ENCODE assay signal across 10 cellular contexts in genomic region chr1:185244015-185244747, GRCh38.
DNase-seq lines count a peak whose midpoint lies in the region; TF ChIP-seq lines count a peak whose summit lies in the region.
"Had no signal": no experiment of that assay in that cellular context is flagged by ENCODE, and none has a peak within 500 bp of the region (broad histone marks: within the 10 kb centered on the region; RNA-seq: fewer than 3 reads in every experiment).

No MANE protein-coding gene starts in this region.

- H3K4me3 ChIP-seq in fibroblast of the aortic adventitia (ENCODE audit: low read depth, low read length), result no peak overlapping the region
- H3K4me3 ChIP-seq: cardiac muscle cell, uterus had no signal

- no peak for TF ChIP-seq CTCF in fibroblast of the aortic adventitia (IDR thresholded peaks at IDR 0.05; ENCODE audit: insufficient read depth, low read length)

- DNase-seq in HS-5 (ENCODE audit: low read depth) (peak; percentile 47), fibroblast of the aortic adventitia (ENCODE audit: low read depth) (peak; percentile 65), D341Med (ENCODE audit: low spot score) (no peak), NCI-H748 (lab: John Stamatoyannopoulos, UW; ENCODE audit: unreplicated experiment) (no peak), NOMO-1 treated with dmso at 0.1 percent for 144 hours (lab: John Stamatoyannopoulos, UW; ENCODE audit: unreplicated experiment) (no peak), nucleus accumbens (lab: John Stamatoyannopoulos, UW) (no peak)
- peak; percentile 45 to 59 for DNase-seq in activated CD8-positive, alpha-beta memory T cell treated with anti-CD3 and anti-CD28 coated beads for 4 hours (ENCODE audit: low read depth in 2 of 2)
- DNase-seq in stimulated activated CD8-positive, alpha-beta memory T cell treated with anti-CD3 and anti-CD28 coated beads, Interleukin-15, amount 100 ng/mL, for 48 hours (ENCODE audit: low read depth in 2 of 2), result peak; percentile 46 to 61
- DNase-seq: uterus had no signal

Comparison
In these comparisons a context has a peak if more than half of its experiments do, and no peak if none do; other contexts are left out.
1. DNase-seq: peak in HS-5 (single experiment), activated CD8-positive, alpha-beta memory T cell treated with anti-CD3 and anti-CD28 coated beads for 4 hours (2 of 2), fibroblast of the aortic adventitia (single experiment) and stimulated activated CD8-positive, alpha-beta memory T cell treated with anti-CD3 and anti-CD28 coated beads, Interleukin-15, amount 100 ng/mL, for 48 hours (2 of 2); none in D341Med (single experiment), NCI-H748 (single experiment), NOMO-1 treated with dmso at 0.1 percent for 144 hours (single experiment) and nucleus accumbens (0 of 56).